ENCODE assay signal across 18 cellular contexts in genomic region chr5:173780356-173781234, GRCh38.
DNase-seq lines count a peak whose midpoint lies in the region; ATAC-seq, FAIRE-seq and TF ChIP-seq lines count a peak whose summit lies in the region.
"Had no signal": no experiment of that assay in that cellular context is flagged by ENCODE, and none has a peak within 500 bp of the region (broad histone marks: within the 10 kb centered on the region; RNA-seq: fewer than 3 reads in every experiment).

No MANE protein-coding gene starts in this region.

- H3K27ac ChIP-seq in K562 (ENCODE audit: extremely low read depth, low read depth, low read length) = no peak overlapping the region
- peak overlapping the region in 2 of 3 donors; percentile 64 to 69 for H3K27ac ChIP-seq in thyroid gland

- H3K27me3 ChIP-seq in K562 (ENCODE audit: control insufficient read depth in 2 of 2, insufficient read depth in 2 of 2, low read length in 2 of 2) (no peaks in the 10 kb centered on the region), thyroid gland (no peaks in the 10 kb centered on the region)
- H3K27me3 ChIP-seq: ovary, tibial artery had no signal

- intact Hi-C loops in K562 (cut with micrococcal nuclease) (no loop called here), thyroid gland (cut with DNase I) (no loop called here)

- H3K27ac Mint-ChIP-seq in HFFc6 (peak overlapping the region; percentile 99), naive B cell (peak overlapping the region in 4 of 6 donors; percentile 7 to 70 (median 60))
- H3K27ac Mint-ChIP-seq in activated naive CD8-positive, alpha-beta T cell treated with anti-CD3 and anti-CD28 coated beads for 36 hours = no peak overlapping the region
- H3K27ac Mint-ChIP-seq: CD8-positive, alpha-beta T cell had no signal

- no peak overlapping the region; a peak in 1 of 4 replicates for H3K9ac ChIP-seq in K562 (ENCODE audit: insufficient read depth in 1 of 2, low read depth in 2 of 2, low read length in 2 of 2)

- peak overlapping the region; percentile 46; the same call in 1 of the 2 replicates for H2AFZ ChIP-seq in K562 (ENCODE audit: low read depth, low read length)

- H3K4me3 Mint-ChIP-seq in HFFc6 (no peak overlapping the region), naive B cell (no peak overlapping the region)
- H3K4me3 Mint-ChIP-seq in activated naive CD8-positive, alpha-beta T cell treated with anti-CD3 and anti-CD28 coated beads for 36 hours = no peak overlapping the region
- H3K4me3 Mint-ChIP-seq: CD8-positive, alpha-beta T cell had no signal

- BruUV-seq in K562 (replicated peaks; lab: Mats Ljungman, UMichigan) = no TSS peak

- no peak for TF ChIP-seq CTCF in HFFc6 (IDR thresholded peaks at IDR 0.05)
- TF ChIP-seq CTCF in K562 (IDR thresholded peaks at IDR 0.05 in 2 of 3, conservative IDR thresholded peaks at IDR 0.05 in 1 of 3; ENCODE audit: insufficient read depth in 2 of 3, low read depth in 1 of 3, low read length in 3 of 3) = no peak
- no peak for TF ChIP-seq CTCF in thyroid gland (IDR thresholded peaks at IDR 0.05)

- no peaks in the 10 kb centered on the region; the same call in 1 of the 2 replicates for H3K27me3 Mint-ChIP-seq in HFFc6 (ENCODE audit: insufficient read depth)
- no peaks in the 10 kb centered on the region for H3K27me3 Mint-ChIP-seq in naive B cell
- H3K27me3 Mint-ChIP-seq in activated naive CD8-positive, alpha-beta T cell treated with anti-CD3 and anti-CD28 coated beads for 36 hours = no peaks in the 10 kb centered on the region

- FAIRE-seq in K562 (lab: Jason Lieb, UNC) = no peak
- FAIRE-seq in RCC 7860 (lab: Jason Lieb, UNC) = no peak

- TF ChIP-seq EP300 in K562 (IDR thresholded peaks at IDR 0.05; ENCODE audit: low read length) = no peak

- H3K4me1 Mint-ChIP-seq in HFFc6 (ENCODE audit: low read depth) (peaks cover 48% of the 10 kb centered on the region), naive B cell (peaks cover 53 to 80% (median 58%) of the 10 kb centered on the region in 3 donors)
- H3K4me1 Mint-ChIP-seq in activated naive CD8-positive, alpha-beta T cell treated with anti-CD3 and anti-CD28 coated beads for 36 hours = peaks cover 14% of the 10 kb centered on the region

- DNase-seq in HFFc6 (no peak), K562 (ENCODE audit: extremely low read depth in 1 of 4, low spot score in 3 of 4) (no peak), naive B cell (no peak), thyroid gland (no peak), NCI-H1092 (lab: John Stamatoyannopoulos, UW) (no peak), RCC 7860 (ENCODE audit: low spot score) (no peak), AML-193 (lab: John Stamatoyannopoulos, UW) (no peak)
- no peak for DNase-seq in activated naive CD8-positive, alpha-beta T cell treated with anti-CD3 and anti-CD28 coated beads for 36 hours
- DNase-seq: aorta; CD8-positive, alpha-beta T cell; foreskin melanocyte; left colon; NCI-H1694 treated with DMSO at 0.1 percent for 48 hours; NCI-H446; ovary; Right ventricle myocardium superior; tibial artery had no signal

- H3K4me2 ChIP-seq in K562 (ENCODE audit: insufficient read depth, low read length) = no peak overlapping the region

- H3K36me3 Mint-ChIP-seq in HFFc6 (ENCODE audit: low read depth) (no peaks in the 10 kb centered on the region), naive B cell (no peaks in the 10 kb centered on the region)
- H3K36me3 Mint-ChIP-seq in activated naive CD8-positive, alpha-beta T cell treated with anti-CD3 and anti-CD28 coated beads for 36 hours = peaks cover 2% of the 10 kb centered on the region
- H3K36me3 Mint-ChIP-seq: CD8-positive, alpha-beta T cell had no signal

- CTCF ChIA-PET in K562 (lab: Yijun Ruan, JAX; ENCODE audit: low intra/inter-chr PET ratio) = no interaction called here

- H3K4me1 ChIP-seq in K562 (replicated peaks in 1 of 2; ENCODE audit: control insufficient read depth in 2 of 2, insufficient read depth in 2 of 2, low read length in 2 of 2) (peaks cover 15 to 52% of the 10 kb centered on the region in 2 experiments), thyroid gland (peaks cover 17 to 29% of the 10 kb centered on the region in 2 donors)

- H3K9me3 ChIP-seq in K562 (replicated peaks; ENCODE audit: control insufficient read depth, insufficient read depth, low read depth, low read length) = no peaks in the 10 kb centered on the region
- no peaks in the 10 kb centered on the region for H3K9me3 ChIP-seq in thyroid gland
- H3K9me3 ChIP-seq: ovary, tibial artery had no signal

- POLR2A ChIA-PET in K562 (lab: Yijun Ruan, JAX) = interaction anchor here (0.6 to 1.8 kb wide), 3 partner anchors 9 to 339 kb away, joined by 3 to 7 read pairs (median 6); no protein-coding TSS in a partner anchor

- H3K36me3 ChIP-seq in K562 (ENCODE audit: control insufficient read depth, insufficient read depth, low read length) (no peaks in the 10 kb centered on the region), thyroid gland (no peaks in the 10 kb centered on the region)
- H3K36me3 ChIP-seq: ovary, tibial artery had no signal

- no peak overlapping the region for H3K4me3 ChIP-seq in K562
- H3K4me3 ChIP-seq in thyroid gland (replicated peaks in 1 of 3) = no peak overlapping the region
- H3K4me3 ChIP-seq: ovary, tibial artery had no signal

- TF ChIP-seq RAD21 in K562 (CRISPR knock-in tag; conservative IDR thresholded peaks at IDR 0.05 in 1 of 2, IDR thresholded peaks at IDR 0.05 in 1 of 2) = no peak

- H4K20me1 ChIP-seq in K562 (replicated peaks; ENCODE audit: control insufficient read depth, insufficient read depth, low read length) = no peaks in the 10 kb centered on the region

- ATAC-seq in K562 (no peak), naive B cell (ENCODE audit: low read depth in 2 of 2) (no peak)
- ATAC-seq: left colon had no signal

- no peaks in the 10 kb centered on the region for H3K79me2 ChIP-seq in K562 (ENCODE audit: control insufficient read depth, insufficient read depth, low read length)

- in situ Hi-C loops in K562 (cut with MboI) = loop anchor here (10.0 kb wide), 1 partner anchor 104 kb away; the partner anchor contains the start of gene CPEB4

- TF ChIP-seq POLR2A in K562 (conservative IDR thresholded peaks at IDR 0.05) (no peak), thyroid gland (IDR thresholded peaks at IDR 0.05) (no peak)

- H3K9me3 Mint-ChIP-seq in HFFc6 = no peaks in the 10 kb centered on the region
- no peaks in the 10 kb centered on the region for H3K9me3 Mint-ChIP-seq in naive B cell
- peaks cover 2% of the 10 kb centered on the region for H3K9me3 Mint-ChIP-seq in activated naive CD8-positive, alpha-beta T cell treated with anti-CD3 and anti-CD28 coated beads for 36 hours
- H3K9me3 Mint-ChIP-seq: activated T-helper 2 cell treated with anti-CD3 and anti-CD28 coated beads, Interferon-gamma antibody, Interleukin-2, Interleukin-4, amounts not matched to agents 10 μg/mL and 5 μg/mL and 100 μg/mL, durations not matched to agents 14 hours and 24 hours and 36 hours; CD8-positive, alpha-beta T cell had no signal

- H3K9me1 ChIP-seq in K562 (ENCODE audit: control insufficient read depth, insufficient read depth, low read length) = peaks cover 2% of the 10 kb centered on the region

- WGBS in K562 (ENCODE audit: insufficient coverage, low coverage, missing lambda C conversion rate) = 79% methylated on average over 9 of the region's 9 CpGs
- WGBS in thyroid gland, 2 donors = 95 to 96% methylated on average over 9 of the region's 9 CpGs

TF ChIP-seq in K562, 482 proteins besides CTCF, POLR2A, EP300 and RAD21 (continues in another document):
- TF ChIP-seq ZNF197 (CRISPR knock-in tag; IDR thresholded peaks at IDR 0.05; ENCODE audit: low read depth) (no peak), ZFPM2 (CRISPR knock-in tag; IDR thresholded peaks at IDR 0.05) (no peak), SMAD1 (IDR thresholded peaks at IDR 0.05; ENCODE audit: low read depth, low read length, partially characterized antibody) (no peak), U2AF2 (optimal IDR thresholded peaks at IDR 0.05; ENCODE audit: low read depth, low read length) (no peak), TAF9B (IDR thresholded peaks at IDR 0.05; ENCODE audit: partially characterized antibody) (no peak), FUS (optimal IDR thresholded peaks at IDR 0.05; ENCODE audit: low read depth, low read length) (no peak), CHAMP1 (IDR thresholded peaks at IDR 0.05) (no peak), THAP12 (CRISPR knock-in tag; IDR thresholded peaks at IDR 0.05) (no peak), ADNP (tag; IDR thresholded peaks at IDR 0.05) (0 out of 2 replicates have a peak, but pooled peaks have one; percentile 17), ZKSCAN1 (IDR thresholded peaks at IDR 0.05; ENCODE audit: low read depth, low read length) (no peak)
